ENCODE assay signal across 10 cellular contexts in the genomic region with DNA sequence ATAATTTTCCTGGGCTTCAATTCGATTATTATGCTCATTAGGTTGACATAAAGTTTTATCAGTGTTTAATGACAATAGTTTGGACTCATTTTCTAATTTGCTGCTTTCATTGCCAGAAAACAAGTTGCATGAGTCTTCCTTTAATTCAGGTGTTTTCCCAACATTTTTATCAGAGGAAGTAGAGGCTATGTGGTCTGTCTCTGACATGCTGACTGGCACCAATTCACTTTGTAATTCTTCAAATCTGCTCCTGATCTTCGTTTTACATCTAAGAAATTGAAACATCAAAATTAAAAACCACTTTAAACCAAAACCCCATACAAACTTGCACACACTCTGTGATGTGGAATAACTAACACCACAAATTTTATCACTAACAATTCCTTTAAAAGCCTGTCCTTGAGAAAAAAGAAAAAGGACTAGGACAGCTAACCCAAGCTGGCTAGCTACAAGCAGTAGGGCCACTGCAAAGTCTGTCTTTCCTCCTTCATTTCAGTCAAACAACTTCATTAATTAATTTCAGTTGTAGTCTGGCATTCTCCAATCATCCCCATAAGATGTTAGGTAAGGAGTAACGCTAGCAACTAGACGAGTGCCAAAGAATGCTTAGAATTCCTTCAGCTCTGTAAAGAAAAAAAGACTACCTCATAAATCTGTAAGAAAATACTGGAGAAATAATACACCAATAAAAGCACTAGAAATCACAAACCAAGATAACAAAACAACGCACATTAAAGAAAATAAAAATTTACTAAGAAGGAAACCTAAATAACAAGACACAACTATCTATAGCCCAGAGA. TPM values are rescaled to one million over a fixed set of nuclear protein-coding genes. Genes with fewer than 3 reads are reported as not detected.
DNase-seq lines count a peak whose midpoint lies in the region; ATAC-seq, FAIRE-seq and TF ChIP-seq lines count a peak whose summit lies in the region.
"Had no signal": no experiment of that assay in that cellular context is flagged by ENCODE, and none has a peak within 500 bp of the region (broad histone marks: within the 10 kb centered on the region; RNA-seq: fewer than 3 reads in every experiment).

No MANE protein-coding gene starts in this region.

- POLR2A ChIA-PET in Panc1 (lab: Charles Lee), result interaction anchor here (0.6 kb wide), 1 partner anchor 21 kb away, joined by 3 read pairs; no protein-coding TSS in a partner anchor

- peak; percentile 66 for ATAC-seq in Panc1
- no peak for ATAC-seq in upper lobe of left lung (ENCODE audit: low FRiP score in 2 of 2)
- ATAC-seq: left colon had no signal

- DNase-seq in Panc1 (ENCODE audit: low read depth, low spot score) (no peak), fibroblast of pulmonary artery (ENCODE audit: low read depth) (peak; percentile 54), retinal pigment epithelial cell (ENCODE audit: low read depth) (peak; percentile 60), upper lobe of left lung (no peak), RPMI8226 (no peak), OCI-M1 (lab: John Stamatoyannopoulos, UW) (no peak)
- DNase-seq: left colon, NCI-H2107, ovary had no signal

- FAIRE-seq in G401.6 (lab: Jason Lieb, UNC), result peak; percentile 3

- H3K27ac ChIP-seq in Panc1 (ENCODE audit: low read length), result peak overlapping the region; percentile 82
- H3K27ac ChIP-seq in upper lobe of left lung, result peak overlapping the region in 1 of 4 donors; percentile 16
- H3K27ac ChIP-seq: ovary had no signal

- no TSS peak for BruUV-seq in Panc1 (replicated peaks; lab: Mats Ljungman, UMichigan)

- H3K4me3 ChIP-seq in Panc1 (ENCODE audit: low read depth in 2 of 2, low read length in 2 of 2), result no peak overlapping the region
- no peak overlapping the region for H3K4me3 ChIP-seq in fibroblast of pulmonary artery (replicated peaks; ENCODE audit: low read depth, low read length)
- no peak overlapping the region for H3K4me3 ChIP-seq in retinal pigment epithelial cell (ENCODE audit: low read length)
- H3K4me3 ChIP-seq in upper lobe of left lung, result no peak overlapping the region
- H3K4me3 ChIP-seq: ovary had no signal

- no peak for TF ChIP-seq EP300 in upper lobe of left lung (IDR thresholded peaks at IDR 0.05)

- TF ChIP-seq POLR2A in upper lobe of left lung (IDR thresholded peaks at IDR 0.05), result no peak

- TF ChIP-seq CTCF in Panc1 (IDR thresholded peaks at IDR 0.05) (no peak), fibroblast of pulmonary artery (IDR thresholded peaks at IDR 0.05; ENCODE audit: low read length, missing control alignments) (no peak), retinal pigment epithelial cell (conservative IDR thresholded peaks at IDR 0.05; ENCODE audit: low read depth, low read length) (no peak), upper lobe of left lung (IDR thresholded peaks at IDR 0.05) (no peak)

- intact Hi-C loops in Panc1 (cut with micrococcal nuclease; ENCODE audit: unreplicated experiment), result no loop called here

- WGBS in upper lobe of left lung, 2 donors, result 50 to 64% methylated on average over 5 of the region's 5 CpGs

- H3K4me1 ChIP-seq in Panc1 (ENCODE audit: control insufficient read depth, insufficient read depth, low read length) (peaks cover 25% of the 10 kb centered on the region), upper lobe of left lung (peaks cover 0 to 26% (median 14%) of the 10 kb centered on the region in 4 donors)

- H3K36me3 ChIP-seq in Panc1 (ENCODE audit: control insufficient read depth, insufficient read depth, low read length) (no peaks in the 10 kb centered on the region; the same call in 1 of the 2 replicates), upper lobe of left lung (peaks cover 0 to 8% (median 1%) of the 10 kb centered on the region in 4 donors)
- H3K36me3 ChIP-seq: ovary had no signal

- in situ Hi-C loops in Panc1 (cut with HindIII; ENCODE audit: low pct_unique_long_range_greater_than_20kb, low sequenced_read_pairs), result no loop called here

- H3K27me3 ChIP-seq in Panc1 (ENCODE audit: control insufficient read depth, insufficient read depth, low read length) (no peaks in the 10 kb centered on the region), upper lobe of left lung (no peaks in the 10 kb centered on the region)
- H3K27me3 ChIP-seq: ovary had no signal

- CTCF ChIA-PET in Panc1 (lab: Charles Lee), result interaction anchor here (1.0 kb wide), 1 partner anchor 484 kb away, joined by 3 read pairs; no protein-coding TSS in a partner anchor

- H3K9me3 ChIP-seq in Panc1 (ENCODE audit: control insufficient read depth, insufficient read depth, low read depth, low read length) (no peaks in the 10 kb centered on the region), upper lobe of left lung (no peaks in the 10 kb centered on the region)
- H3K9me3 ChIP-seq: ovary had no signal

RNA-seq across cellular contexts. Expression of a gene that starts 10.7 kb away (rescaled TPM):
- 14.4 TPM for total RNA-seq in Panc1 (2021; ENCODE audit: unreplicated experiment)
- polyA plus RNA-seq in Panc1 (2012; ENCODE audit: insufficient read length), result 5.0 TPM
- 10 to 100 TPM; 21.4 to 90.0 (median 30.9) TPM for total RNA-seq in upper lobe of left lung

RNA-seq across cellular contexts. Expression of a gene that starts 15.9 kb away (rescaled TPM):
- total RNA-seq in Panc1 (2021; ENCODE audit: unreplicated experiment) (not detected), upper lobe of left lung (under 1 TPM in 4 of 6 donors, not detected in 2; 0.10 to 0.17 (median 0.14) TPM)
- not detected for polyA plus RNA-seq in Panc1 (2012; ENCODE audit: insufficient read length)

Comparison
In these comparisons a context has a peak if more than half of its experiments do, and no peak if none do; other contexts are left out.
1. DNase-seq: peak in fibroblast of pulmonary artery (single experiment) and retinal pigment epithelial cell (single experiment); none in Panc1 (single experiment), upper lobe of left lung (0 of 2), RPMI8226 (single experiment) and OCI-M1 (single experiment).